21 cellular contexts compared by ENCODE assay signal in the genomic region with DNA sequence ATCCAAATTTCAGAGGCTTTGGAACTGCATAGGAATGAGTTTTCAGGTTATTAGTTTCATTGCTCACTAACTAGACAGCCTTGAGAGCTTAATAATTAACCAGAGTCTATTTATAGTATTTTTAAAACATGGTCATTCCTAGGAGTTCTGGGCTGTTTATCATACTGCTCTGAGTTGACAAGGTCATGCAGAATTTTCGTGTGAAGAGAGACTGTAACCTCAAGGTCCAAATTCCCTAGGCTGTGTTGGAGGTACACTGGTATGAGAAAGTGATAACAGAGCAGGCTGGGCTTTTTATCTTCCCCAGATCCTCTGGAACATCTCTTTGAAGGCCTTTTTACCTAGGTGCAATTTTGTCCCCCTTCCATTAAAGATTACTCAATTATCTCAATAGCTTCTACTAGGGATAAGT.
DNase-seq lines count a peak whose midpoint lies in the region; ATAC-seq and FAIRE-seq lines count a peak whose summit lies in the region.
"Had no signal": no experiment of that assay in that cellular context is flagged by ENCODE, and none has a peak within 500 bp of the region (broad histone marks: within the 10 kb centered on the region; RNA-seq: fewer than 3 reads in every experiment).

No MANE protein-coding gene starts in this region.

- no peak for ATAC-seq in GM21529 (IDR thresholded peaks at IDR 0.05; ENCODE audit: unreplicated experiment)
- ATAC-seq: activated T-helper 17 cell treated with anti-CD3 and anti-CD28 coated beads, Interleukin-2, amount 50 U/mL, for 72 hours; heart left ventricle; naive thymus-derived CD4-positive, alpha-beta T cell; psoas muscle had no signal

- DNase-seq in EH (ENCODE audit: low read depth) (peak; percentile 91), SW480 (ENCODE audit: low spot score) (peak; percentile 31), renal cortical epithelial cell (ENCODE audit: low read depth) (peak; percentile 98), NOMO-1 treated with DMSO at 0.1 percent for 48 hours (lab: John Stamatoyannopoulos, UW; ENCODE audit: unreplicated experiment) (no peak), NCI-H345 (lab: John Stamatoyannopoulos, UW) (no peak)
- DNase-seq in stimulated activated naive CD4-positive, alpha-beta T cell (lab: John Stamatoyannopoulos, UW) = no peak
- DNase-seq: amygdala; heart left ventricle; left cardiac atrium; MG63; naive thymus-derived CD4-positive, alpha-beta T cell; NCI-H187; NCI-H524 treated with DMSO at 0.1 percent for 48 hours; PC-9; psoas muscle; SW 1271 had no signal

- peak; percentile 98 for FAIRE-seq in islet of Langerhans (lab: Jason Lieb, UNC)
- FAIRE-seq: colon, HTR-8/SVneo had no signal

Comparison
In these comparisons a context has a peak if more than half of its experiments do, and no peak if none do; other contexts are left out.
1. DNase-seq: peak in EH (single experiment), SW480 (single experiment) and renal cortical epithelial cell (single experiment); none in stimulated activated naive CD4-positive, alpha-beta T cell (0 of 6), NOMO-1 treated with DMSO at 0.1 percent for 48 hours (single experiment) and NCI-H345 (single experiment).